In genomic region chr1:230867903-230868735, GRCh38 we compare ENCODE assay signal across 1 cellular context.
TF ChIP-seq lines count a peak whose summit lies in the region.

Gene C1orf198, minus strand, starts transcription at chr1:230868521. Its CDS starts 9 bp downstream, at chr1:230868512.

TF ChIP-seq in HEK293, 187 proteins besides CTCF, POLR2A, EP300 and RAD21 (continued from another document and continues in another):
- TF ChIP-seq ZNF518A (tag by site-specific recombination; conservative IDR thresholded peaks at IDR 0.05; ENCODE audit: low read depth) = no peak
- TF ChIP-seq ZNF776 (tag by site-specific recombination; IDR thresholded peaks at IDR 0.05; ENCODE audit: borderline replicate concordance) = no peak
- TF ChIP-seq ZNF398 (tag by site-specific recombination; IDR thresholded peaks at IDR 0.05) = peak; percentile 27; the same call in 1 of the 2 replicates
- TF ChIP-seq ZEB2 (tag by site-specific recombination; IDR thresholded peaks at IDR 0.05) = peak; percentile 64; the same call in 1 of the 2 replicates
- TF ChIP-seq ZNF221 (tag by site-specific recombination; IDR thresholded peaks at IDR 0.05; ENCODE audit: borderline replicate concordance) = no peak
- TF ChIP-seq ZNF302 (tag by site-specific recombination; IDR thresholded peaks at IDR 0.05; ENCODE audit: low read depth) = no peak
- no peak for TF ChIP-seq ZNF623 (tag by site-specific recombination; IDR thresholded peaks at IDR 0.05)
- 0 out of 2 replicates have a peak, but pooled peaks have one; percentile 21 for TF ChIP-seq ZBTB44 (tag by site-specific recombination; IDR thresholded peaks at IDR 0.05)
- no peak for TF ChIP-seq SETDB1 (IDR thresholded peaks at IDR 0.05; ENCODE audit: insufficient read length, low read length)
- no peak for TF ChIP-seq FEZF1 (tag by site-specific recombination; IDR thresholded peaks at IDR 0.05)
- peak; percentile 31; the same call in 1 of the 2 replicates for TF ChIP-seq SP2 (tag by site-specific recombination; IDR thresholded peaks at IDR 0.05)
- 0 out of 2 replicates have a peak, but pooled peaks have one; percentile 29 for TF ChIP-seq OSR2 (tag by site-specific recombination; IDR thresholded peaks at IDR 0.05)
- no peak for TF ChIP-seq ZNF529 (tag by site-specific recombination; IDR thresholded peaks at IDR 0.05; ENCODE audit: insufficient replicate concordance)
- TF ChIP-seq SALL2 (tag by site-specific recombination; IDR thresholded peaks at IDR 0.05; ENCODE audit: borderline replicate concordance) = no peak
- no peak for TF ChIP-seq ZNF555 (tag by site-specific recombination; conservative IDR thresholded peaks at IDR 0.05)
- TF ChIP-seq MZF1 (tag by site-specific recombination; IDR thresholded peaks at IDR 0.05; ENCODE audit: borderline replicate concordance) = no peak
- no peak for TF ChIP-seq SCRT1 (tag by site-specific recombination; IDR thresholded peaks at IDR 0.05; ENCODE audit: borderline replicate concordance)
- no peak for TF ChIP-seq ZNF624 (tag by site-specific recombination; IDR thresholded peaks at IDR 0.05)
- TF ChIP-seq IKZF3 (tag by site-specific recombination; IDR thresholded peaks at IDR 0.05) = no peak
- TF ChIP-seq PRDM1 (tag by site-specific recombination; IDR thresholded peaks at IDR 0.05) = no peak
- TF ChIP-seq ZNF416 (tag by site-specific recombination; IDR thresholded peaks at IDR 0.05) = no peak
- no peak for TF ChIP-seq PRDM2 (tag by site-specific recombination; IDR thresholded peaks at IDR 0.05; ENCODE audit: borderline replicate concordance)
- peak; percentile 82 for TF ChIP-seq ZFP69B (tag by site-specific recombination; IDR thresholded peaks at IDR 0.05)
- peak; percentile 61; the same call in 1 of the 2 replicates for TF ChIP-seq TSHZ1 (tag by site-specific recombination; IDR thresholded peaks at IDR 0.05; ENCODE audit: borderline replicate concordance)
- 0 out of 2 replicates have a peak, but pooled peaks have one; percentile 24 for TF ChIP-seq ZBTB1 (tag by site-specific recombination; IDR thresholded peaks at IDR 0.05)
- no peak for TF ChIP-seq ZNF747 (tag by site-specific recombination; IDR thresholded peaks at IDR 0.05)
- no peak for TF ChIP-seq AEBP2 (tag by site-specific recombination; IDR thresholded peaks at IDR 0.05; ENCODE audit: borderline replicate concordance)
- TF ChIP-seq ZNF548 (tag by site-specific recombination; IDR thresholded peaks at IDR 0.05) = no peak
- no peak for TF ChIP-seq SCRT2 (tag by site-specific recombination; IDR thresholded peaks at IDR 0.05)
- TF ChIP-seq ZNF785 (tag by site-specific recombination; IDR thresholded peaks at IDR 0.05) = peak; percentile 84; the same call in 1 of the 2 replicates
- TF ChIP-seq ZNF362 (tag by site-specific recombination; IDR thresholded peaks at IDR 0.05) = no peak
- no peak for TF ChIP-seq ZNF16 (tag by site-specific recombination; IDR thresholded peaks at IDR 0.05; ENCODE audit: low read depth)
- no peak for TF ChIP-seq ZNF140 (tag by site-specific recombination; IDR thresholded peaks at IDR 0.05)
- TF ChIP-seq ZNF658 (tag by site-specific recombination; IDR thresholded peaks at IDR 0.05) = no peak
- no peak for TF ChIP-seq ZNF214 (tag by site-specific recombination; IDR thresholded peaks at IDR 0.05; ENCODE audit: borderline replicate concordance)
- TF ChIP-seq HOXD13 (CRISPR knock-in tag; IDR thresholded peaks at IDR 0.05; ENCODE audit: borderline replicate concordance) = no peak
- TF ChIP-seq OVOL3 (tag by site-specific recombination; IDR thresholded peaks at IDR 0.05) = no peak
- TF ChIP-seq ZNF335 (tag by site-specific recombination; conservative IDR thresholded peaks at IDR 0.05) = 0 out of 2 replicates have a peak, but pooled peaks have one; percentile 27
